21 cellular contexts compared by ENCODE assay signal in genomic region chr1:69073176-69073575, GRCh38.
A peak's percentile ranks its signal among the peaks of the same experiment; 100 is the strongest.
DNase-seq lines count a peak whose midpoint lies in the region; ATAC-seq, FAIRE-seq and TF ChIP-seq lines count a peak whose summit lies in the region.
"Had no signal": no experiment of that assay in that cellular context is flagged by ENCODE, and none has a peak within 500 bp of the region (broad histone marks: within the 10 kb centered on the region; RNA-seq: fewer than 3 reads in every experiment).

No MANE protein-coding gene starts in this region.

- H3K4me3 ChIP-seq in OCI-LY1 (ENCODE audit: low read depth, low read length, poor library complexity, severe bottlenecking) (no peak overlapping the region), H1 (ENCODE audit: extremely low read depth in 1 of 4, insufficient read depth in 2 of 4, low read depth in 3 of 4, low read length in 4 of 4) (no peak overlapping the region)

- H3K4ac ChIP-seq in H1 (replicated peaks; ENCODE audit: insufficient read length, low read depth, low read length) = no peak overlapping the region

- WGBS in H1 (ENCODE audit: extremely low coverage in 1 of 2, insufficient coverage in 1 of 2, insufficient read length in 1 of 2, insufficient replicate concordance in 2 of 2, low coverage in 1 of 2, low lambda C conversion rate in 2 of 2, missing lambda C conversion rate in 1 of 2), 2 experiments = 76% methylated on average over 2 of the region's 2 CpGs; no CpG with 5 or more reads in 1 of the 2 experiments

- H3K79me2 ChIP-seq in OCI-LY1 (ENCODE audit: insufficient read depth, low read length) (no peaks in the 10 kb centered on the region), H1 (ENCODE audit: control insufficient read depth in 1 of 2, insufficient read depth in 2 of 2, low read length in 2 of 2) (no peaks in the 10 kb centered on the region)

- H3K36me3 ChIP-seq in OCI-LY1 (ENCODE audit: insufficient read depth, low read length) (no peaks in the 10 kb centered on the region), H1 (ENCODE audit: control insufficient read depth in 2 of 4, insufficient read depth in 4 of 4, low read length in 3 of 4) (no peaks in the 10 kb centered on the region; a peak in 2 of 8 replicates)

- TF ChIP-seq POLR2A in H1 (IDR thresholded peaks at IDR 0.05; ENCODE audit: control extremely low read depth in 1 of 2, low read depth in 2 of 2, low read length in 2 of 2) = no peak

- H3K14ac ChIP-seq in H1 (ENCODE audit: insufficient read length) = no peak overlapping the region

- H3K4me3 Mint-ChIP-seq in nephron progenitor cell = no peak overlapping the region
- H3K4me3 Mint-ChIP-seq in CD14-positive monocyte = no peak overlapping the region
- H3K4me3 Mint-ChIP-seq: CD4-positive, alpha-beta T cell; IgD-negative memory B cell had no signal

- no peak for ATAC-seq in GM18870 (IDR thresholded peaks at IDR 0.05; ENCODE audit: unreplicated experiment)

- no peak overlapping the region for H2BK12ac ChIP-seq in H1 (ENCODE audit: low read depth, low read length)

- H3K4me1 ChIP-seq in OCI-LY1 (ENCODE audit: insufficient read depth, low read length, severe bottlenecking) (no peaks in the 10 kb centered on the region), H1 (replicated peaks in 1 of 4; ENCODE audit: control insufficient read depth in 3 of 4, insufficient read depth in 4 of 4, low read length in 3 of 4) (peaks cover 0 to 9% (median 1%) of the 10 kb centered on the region in 4 experiments; a peak in 1 of 7 replicates)

- H2BK15ac ChIP-seq in H1 (ENCODE audit: low read length) = no peak overlapping the region

- CTCF ChIA-PET in H1 (lab: Charles Lee; ENCODE audit: partially characterized antibody) = interaction anchor here (1.1 to 1.4 kb wide), 4 partner anchors 11 to 502 kb away, joined by 3 to 6 read pairs (median 4); no protein-coding TSS in a partner anchor

- H4K91ac ChIP-seq in H1 (replicated peaks; ENCODE audit: insufficient read length, low read length) = no peak overlapping the region

- TF ChIP-seq EP300 in H1 (IDR thresholded peaks at IDR 0.05; ENCODE audit: borderline replicate concordance in 1 of 2, low read depth in 2 of 2, low read length in 2 of 2) = no peak

- DNase-seq in ACHN (peak; percentile 1), H1 (ENCODE audit: low read depth in 1 of 2, low spot score in 2 of 2) (no peak), nephron progenitor cell (no peak), CD14-positive monocyte (ENCODE audit: low spot score) (no peak)
- DNase-seq in activated CD4-positive, alpha-beta T cell treated with anti-CD3 and anti-CD28 coated beads for 48 hours = no peak
- DNase-seq: CD4-positive, alpha-beta T cell; DMS79 treated with DMSO at 0.1 percent for 48 hours; GDM1; Kasumi-1; MM.1S; NCI-H187; NCI-H226; NK-92 treated with Interleukin-12 subunit alpha and Interleukin-12 subunit beta, amount 100 ng/mL, for 24 hours; RPMI8226; SIG-M5 had no signal

- H3K27me3 ChIP-seq in OCI-LY1 (ENCODE audit: insufficient read depth, low read length) = no peaks in the 10 kb centered on the region
- no peaks in the 10 kb centered on the region for H3K27me3 ChIP-seq in H1 (replicated peaks in 1 of 4; ENCODE audit: control insufficient read depth in 3 of 4, extremely low read depth in 1 of 4, insufficient read depth in 3 of 4, low read length in 3 of 4)

- H3K4me2 ChIP-seq in OCI-LY1 (ENCODE audit: low read length) (no peak overlapping the region), H1 (ENCODE audit: insufficient read depth in 1 of 2, low read depth in 2 of 2, low read length in 2 of 2) (no peak overlapping the region)

- H3K4me1 Mint-ChIP-seq in nephron progenitor cell = peaks cover 17% of the 10 kb centered on the region
- H3K4me1 Mint-ChIP-seq in CD14-positive monocyte = no peaks in the 10 kb centered on the region
- H3K4me1 Mint-ChIP-seq: IgD-negative memory B cell had no signal

- H2AFZ ChIP-seq in OCI-LY1 (ENCODE audit: low read length) (no peak overlapping the region), H1 (ENCODE audit: low read length) (no peak overlapping the region)

- peaks cover 12% of the 10 kb centered on the region for H3K36me3 Mint-ChIP-seq in nephron progenitor cell (ENCODE audit: low read depth)
- no peaks in the 10 kb centered on the region for H3K36me3 Mint-ChIP-seq in CD14-positive monocyte

- H3K27ac ChIP-seq in OCI-LY1 (ENCODE audit: low read depth, low read length, poor library complexity, severe bottlenecking) = no peak overlapping the region
- no peak overlapping the region for H3K27ac ChIP-seq in H1 (ENCODE audit: low read depth, low read length)
- H3K27ac ChIP-seq: HL-60 had no signal

- no peak overlapping the region for H2BK5ac ChIP-seq in H1 (ENCODE audit: low read depth, low read length)

- no peaks in the 10 kb centered on the region for H3F3A ChIP-seq in OCI-LY1 (ENCODE audit: insufficient read depth, low read length)

- no peaks in the 10 kb centered on the region for H3K9me2 ChIP-seq in OCI-LY1 (ENCODE audit: low read depth, low read length)

- H3K9me3 Mint-ChIP-seq in nephron progenitor cell (peaks cover 32% of the 10 kb centered on the region), CD14-positive monocyte (peaks cover 6 to 15% (median 13%) of the 10 kb centered on the region in 7 donors)

- H3K9ac ChIP-seq in OCI-LY1 (ENCODE audit: low read length) (no peak overlapping the region), H1 (replicated peaks in 1 of 4; ENCODE audit: extremely low read depth in 1 of 4, low read depth in 3 of 4, low read length in 3 of 4) (no peak overlapping the region)

- FAIRE-seq in H1 (lab: Jason Lieb, UNC) = no peak
- FAIRE-seq: HTR-8/SVneo had no signal

- no peak overlapping the region for H2BK20ac ChIP-seq in H1 (ENCODE audit: low read length)

- no peaks in the 10 kb centered on the region for H3K23me2 ChIP-seq in H1 (ENCODE audit: low read depth, low read length)

- no peak overlapping the region for H4K5ac ChIP-seq in H1 (ENCODE audit: insufficient read length, low read depth, low read length)

- no peak overlapping the region for H4K8ac ChIP-seq in H1 (ENCODE audit: extremely low read depth, insufficient read depth, low read length)

- intact Hi-C loops in CD14-positive monocyte (cut with micrococcal nuclease) = no loop called here

- H3K9me3 ChIP-seq in OCI-LY1 (ENCODE audit: low read length) (no peaks in the 10 kb centered on the region), H1 (ENCODE audit: insufficient read depth in 2 of 2, low read depth in 1 of 2, low read length in 1 of 2) (no peaks in the 10 kb centered on the region)

- no peak overlapping the region for H2AK5ac ChIP-seq in H1 (ENCODE audit: low read depth, low read length)

- H3K27ac Mint-ChIP-seq in nephron progenitor cell (no peak overlapping the region), CD14-positive monocyte (no peak overlapping the region)
- H3K27ac Mint-ChIP-seq: CD4-positive, alpha-beta T cell; IgD-negative memory B cell had no signal

- TF ChIP-seq CTCF in GM12872 (IDR thresholded peaks at IDR 0.05; ENCODE audit: insufficient read depth, low read depth, low read length) (peak; percentile 25; the same call in 1 of the 3 replicates), OCI-LY1 (IDR thresholded peaks at IDR 0.05; ENCODE audit: low read length) (peak; percentile 8; the same call in 1 of the 2 replicates), H1 (IDR thresholded peaks at IDR 0.05; ENCODE audit: control extremely low read depth in 1 of 3, insufficient read depth in 1 of 3, low read depth in 1 of 3, low read length in 3 of 3) (peak; percentile 5 to 40 (median 34)), nephron progenitor cell (IDR thresholded peaks at IDR 0.05) (no peak), CD14-positive monocyte (IDR thresholded peaks at IDR 0.05) (no peak)

- H2BK120ac ChIP-seq in H1 (replicated peaks; ENCODE audit: low read depth, low read length) = no peak overlapping the region

- POLR2A ChIA-PET in H1 (lab: Charles Lee; ENCODE audit: partially characterized antibody) = no interaction called here

- H3K27me3 Mint-ChIP-seq in nephron progenitor cell (ENCODE audit: low read depth, poor library complexity) (peaks cover 14% of the 10 kb centered on the region), CD14-positive monocyte (ENCODE audit: low read depth in 3 of 3) (peaks cover 0 to 2% (median 2%) of the 10 kb centered on the region in 3 donors)
- H3K27me3 Mint-ChIP-seq: CD4-positive, alpha-beta T cell; IgD-negative memory B cell had no signal

- H3K18ac ChIP-seq in H1 (ENCODE audit: extremely low read depth, low read length) = no peak overlapping the region

- no peak overlapping the region for H3K23ac ChIP-seq in H1 (ENCODE audit: insufficient read length)

- TF ChIP-seq RAD21 in H1 (IDR thresholded peaks at IDR 0.05 in 1 of 2, conservative IDR thresholded peaks at IDR 0.05 in 1 of 2; ENCODE audit: low read depth in 2 of 2, low read length in 2 of 2) = peak; percentile 41 to 63

- H4K20me1 ChIP-seq in OCI-LY1 (ENCODE audit: insufficient read depth, low read length) (no peaks in the 10 kb centered on the region), H1 (replicated peaks in 1 of 2; ENCODE audit: control insufficient read depth in 1 of 2, insufficient read depth in 2 of 2, low read length in 2 of 2) (no peaks in the 10 kb centered on the region)

- in situ Hi-C loops in ACHN (cut with HindIII; ENCODE audit: low pct_ligation_motif_present, low pct_unique_long_range_greater_than_20kb, low sequenced_read_pairs) = no loop called here

- no peaks in the 10 kb centered on the region for H3K79me1 ChIP-seq in H1 (ENCODE audit: low read depth, low read length)

- no peak overlapping the region for H3K56ac ChIP-seq in H1 (replicated peaks; ENCODE audit: insufficient read length, low read depth, low read length)

TF ChIP-seq in H1, 55 proteins besides CTCF, POLR2A, EP300 and RAD21 (continues in another document):
- no peak for TF ChIP-seq POLR2AphosphoS5 (IDR thresholded peaks at IDR 0.05; ENCODE audit: low read depth, low read length)
- no peak for TF ChIP-seq TAF1 (IDR thresholded peaks at IDR 0.05; ENCODE audit: low read depth, low read length)
- TF ChIP-seq TBP (IDR thresholded peaks at IDR 0.05; ENCODE audit: low read depth, low read length) = no peak
- no peak for TF ChIP-seq TCF12 (IDR thresholded peaks at IDR 0.05; ENCODE audit: low read depth, low read length)
- no peak for TF ChIP-seq GABPA (IDR thresholded peaks at IDR 0.05; ENCODE audit: borderline replicate concordance, insufficient read depth, low read length)

Comparison
In these comparisons a context has a peak if more than half of its experiments do, and no peak if none do; other contexts are left out.
1. CTCF ChIP-seq: peak in GM12872 (single experiment), OCI-LY1 (single experiment) and H1 (3 of 3); none in nephron progenitor cell (single experiment) and CD14-positive monocyte (single experiment).